In the genomic region with DNA sequence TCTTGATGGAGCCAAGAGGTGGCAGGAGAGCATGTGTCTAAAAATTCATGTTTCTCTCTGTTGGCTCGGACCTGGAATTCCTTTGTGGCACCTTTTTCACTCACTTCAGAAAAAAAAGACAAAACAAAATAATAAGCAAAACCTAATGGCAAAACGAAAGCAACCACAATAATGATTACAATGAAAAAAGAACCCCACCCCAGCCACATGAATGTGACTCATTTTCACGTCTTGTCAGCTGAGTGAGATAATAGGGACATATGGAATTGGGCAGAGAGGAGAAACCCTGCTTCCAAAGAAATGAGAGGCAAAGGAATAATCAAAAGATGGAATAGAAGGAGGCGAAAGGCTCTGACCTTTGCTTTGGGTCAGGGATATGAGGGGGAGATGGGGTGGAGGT, we compare ENCODE assay signal across 15 cellular contexts.
"Had no signal": no experiment of that assay in that cellular context is flagged by ENCODE, and none has a peak within 500 bp of the region (broad histone marks: within the 10 kb centered on the region; RNA-seq: fewer than 3 reads in every experiment).

No MANE protein-coding gene starts in this region.

- H3K4me3 ChIP-seq: esophagus muscularis mucosa, heart left ventricle, psoas muscle, testis, upper lobe of right lung had no signal

- H3K36me3 Mint-ChIP-seq: activated CD4-positive, alpha-beta memory T cell treated with anti-CD3 and anti-CD28 coated beads for 36 hours; activated naive CD8-positive, alpha-beta T cell; natural killer cell had no signal

- H3K36me3 ChIP-seq: brain microvascular endothelial cell, esophagus muscularis mucosa, heart left ventricle, upper lobe of right lung had no signal

- H3K4me1 Mint-ChIP-seq: natural killer cell; stimulated activated naive CD8-positive, alpha-beta T cell treated with anti-CD3 and anti-CD28 coated beads, Interleukin-15, amount 100 ng/mL, for 72 hours had no signal

- H3K9me3 Mint-ChIP-seq: activated CD4-positive, alpha-beta memory T cell treated with anti-CD3 and anti-CD28 coated beads for 36 hours; activated T-cell treated with anti-CD3 and anti-CD28 coated beads, Interleukin-2, amount 50 U/mL, for 4 hours; natural killer cell; stimulated activated naive CD8-positive, alpha-beta T cell treated with anti-CD3 and anti-CD28 coated beads, Interleukin-15, amount 100 ng/mL, for 72 hours had no signal

- H3K4me3 Mint-ChIP-seq: activated CD4-positive, alpha-beta memory T cell treated with anti-CD3 and anti-CD28 coated beads for 36 hours; activated naive CD8-positive, alpha-beta T cell; activated T-cell treated with anti-CD3 and anti-CD28 coated beads, Interleukin-2, amount 50 U/mL, for 4 hours; natural killer cell; stimulated activated naive CD8-positive, alpha-beta T cell treated with anti-CD3 and anti-CD28 coated beads, Interleukin-15, amount 100 ng/mL, for 72 hours had no signal

- H3K27ac ChIP-seq: brain microvascular endothelial cell, esophagus muscularis mucosa, heart left ventricle, psoas muscle, testis, upper lobe of right lung, VCaP had no signal

- H3K27ac Mint-ChIP-seq: activated CD4-positive, alpha-beta memory T cell treated with anti-CD3 and anti-CD28 coated beads for 36 hours; activated naive CD8-positive, alpha-beta T cell; natural killer cell had no signal

- DNase-seq: activated effector memory CD4-positive, alpha-beta T cell treated with anti-CD3 and anti-CD28 coated beads, Interleukin-2, amount 50 U/mL, for 16 hours; activated T-cell treated with anti-CD3 and anti-CD28 coated beads, Interleukin-2, amount 50 U/mL, for 4 hours; natural killer cell; stimulated activated CD4-positive, alpha-beta T cell treated with anti-CD3 and anti-CD28 coated beads, Interleukin-4, amount 100 ng/mL, for 4 hours; stimulated activated naive CD8-positive, alpha-beta T cell treated with anti-CD3 and anti-CD28 coated beads, Interleukin-15, amount 100 ng/mL, for 72 hours; T1000 had no signal

- H3K4me1 ChIP-seq: esophagus muscularis mucosa, heart left ventricle, psoas muscle, testis, upper lobe of right lung had no signal

- ATAC-seq: activated T-cell treated with anti-CD3 and anti-CD28 coated beads, Interleukin-2, amount 50 U/mL, for 4 hours; natural killer cell; stimulated activated naive CD8-positive, alpha-beta T cell treated with anti-CD3 and anti-CD28 coated beads, Interleukin-15, amount 100 ng/mL, for 72 hours had no signal

- H3K27me3 ChIP-seq: brain microvascular endothelial cell, testis had no signal

- H3K9me3 ChIP-seq: esophagus muscularis mucosa, heart left ventricle, psoas muscle, testis, upper lobe of right lung had no signal
